ENCODE assay signal across 14 cellular contexts in the genomic region with DNA sequence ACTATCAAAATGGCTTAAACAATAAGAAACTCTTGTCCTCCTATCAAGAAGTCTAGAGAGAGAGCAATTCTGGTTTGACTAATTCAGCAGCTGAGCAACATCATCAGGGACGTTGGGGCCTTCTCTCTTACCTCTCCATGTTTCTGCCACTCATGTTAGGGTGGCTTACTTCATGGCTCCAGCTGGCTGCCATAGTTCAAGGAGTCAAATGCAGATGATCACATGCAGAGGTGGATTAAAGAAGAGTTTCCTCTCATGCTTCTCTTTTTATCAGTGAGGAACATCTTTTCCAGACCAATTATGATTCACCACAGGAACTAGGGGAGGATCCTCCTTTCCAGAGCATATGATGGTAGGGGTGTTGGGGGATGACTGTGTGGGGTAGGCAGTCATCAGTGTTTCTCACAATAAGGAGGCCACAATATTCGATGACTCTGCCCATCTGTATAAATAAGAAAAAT. TPM values are rescaled to one million over a fixed set of nuclear protein-coding genes. Genes with fewer than 3 reads are reported as not detected.
DNase-seq lines count a peak whose midpoint lies in the region; ATAC-seq and TF ChIP-seq lines count a peak whose summit lies in the region.
"Had no signal": no experiment of that assay in that cellular context is flagged by ENCODE, and none has a peak within 500 bp of the region (broad histone marks: within the 10 kb centered on the region; RNA-seq: fewer than 3 reads in every experiment).

No MANE protein-coding gene starts in this region.

- peak; percentile 11 for ATAC-seq in Right ventricle myocardium inferior
- ATAC-seq in Right ventricle myocardium superior (ENCODE audit: poor library complexity) = no peak
- no peak for ATAC-seq in CD4-positive, alpha-beta T cell (ENCODE audit: poor library complexity)
- ATAC-seq: PC-3 had no signal

- POLR2A ChIA-PET in CD4-positive, alpha-beta T cell (lab: Charles Lee) = no interaction called here

- H3K4me1 Mint-ChIP-seq in CD4-positive, alpha-beta T cell (ENCODE audit: low read depth) = no peaks in the 10 kb centered on the region

- no peaks in the 10 kb centered on the region for H3K36me3 Mint-ChIP-seq in CD4-positive, alpha-beta T cell (ENCODE audit: low read depth)

- intact Hi-C loops in Right ventricle myocardium inferior (cut with DNase I) (no loop called here), Right ventricle myocardium superior (cut with DNase I) (no loop called here)
- intact Hi-C loops in CD4-positive, alpha-beta T cell (cut with DNase I, micrococcal nuclease) = no loop called here

- TF ChIP-seq CTCF in CD4-positive, alpha-beta T cell (IDR thresholded peaks at IDR 0.05) = no peak

- no peaks in the 10 kb centered on the region for H3K9me3 Mint-ChIP-seq in CD4-positive, alpha-beta T cell

- CTCF ChIA-PET in CD4-positive, alpha-beta T cell (lab: Charles Lee) = no interaction called here

- H3K9me3 ChIP-seq in CD4-positive, alpha-beta T cell (ENCODE audit: control insufficient read depth, low read length) = no peaks in the 10 kb centered on the region
- H3K9me3 ChIP-seq: sigmoid colon, tibial nerve had no signal

- no peaks in the 10 kb centered on the region for H3K27me3 Mint-ChIP-seq in CD4-positive, alpha-beta T cell

- no peak for TF ChIP-seq POLR2A in erythroblast (IDR thresholded peaks at IDR 0.05; ENCODE audit: low read length)

- no peak overlapping the region for H3K27ac Mint-ChIP-seq in CD4-positive, alpha-beta T cell

- no peak overlapping the region for H3K27ac ChIP-seq in CD4-positive, alpha-beta T cell (ENCODE audit: low read depth, low read length)
- H3K27ac ChIP-seq: sigmoid colon, tibial nerve had no signal

- no peaks in the 10 kb centered on the region for H3K27me3 ChIP-seq in CD4-positive, alpha-beta T cell (ENCODE audit: control insufficient read depth, insufficient read depth, low read length)
- H3K27me3 ChIP-seq: sigmoid colon, tibial nerve had no signal

- DNase-seq in Right ventricle myocardium inferior (ENCODE audit: missing footprints) (no peak), Right ventricle myocardium superior (no peak), RPMI7951 (ENCODE audit: low read depth) (peak; percentile 81), erythroblast (lab: John Stamatoyannopoulos, UW) (peak; percentile 6 to 9), stromal cell of bone marrow (ENCODE audit: low read depth) (peak; percentile 38), hypothalamus (lab: John Stamatoyannopoulos, UW) (no peak), T1000 (lab: John Stamatoyannopoulos, UW) (no peak)
- DNase-seq in CD4-positive, alpha-beta T cell = no peak
- DNase-seq: ACHN, amygdala, NCI-H2029 treated with DMSO at 0.1 percent for 48 hours, PC-3 had no signal

- no peak overlapping the region for H3K4me3 Mint-ChIP-seq in CD4-positive, alpha-beta T cell

RNA-seq across cellular contexts. Expression of gene NEK11, which starts 45.5 kb away (rescaled TPM):
- 1.3 TPM for total RNA-seq in Right ventricle myocardium inferior
- total RNA-seq in Right ventricle myocardium superior = 1.3 TPM
- total RNA-seq in RPMI7951 (2014; rRNA removed; shearing (Covaris generic)) = 4.0 and 5.0 TPM in 2 replicates
- total RNA-seq in CD4-positive, alpha-beta T cell = 1 to 10 TPM; 1.6 to 4.2 TPM

RNA-seq across cellular contexts. Expression of gene ASTE1, which starts 45.5 kb away (rescaled TPM):
- 3.4 TPM for total RNA-seq in Right ventricle myocardium inferior
- 3.0 TPM for total RNA-seq in Right ventricle myocardium superior
- 11.1 and 11.5 TPM in 2 replicates for total RNA-seq in RPMI7951 (2014; rRNA removed; shearing (Covaris generic))
- 10 to 100 TPM; 25.6 to 26.6 TPM for total RNA-seq in CD4-positive, alpha-beta T cell

Comparison
In these comparisons a context has a peak if more than half of its experiments do, and no peak if none do; other contexts are left out.
1. DNase-seq: peak in RPMI7951 (single experiment), erythroblast (2 of 2) and stromal cell of bone marrow (single experiment); none in Right ventricle myocardium inferior (single experiment), Right ventricle myocardium superior (single experiment), hypothalamus (0 of 51), T1000 (single experiment) and CD4-positive, alpha-beta T cell (0 of 10).